36 cellular contexts compared by ENCODE assay signal in the genomic region with DNA sequence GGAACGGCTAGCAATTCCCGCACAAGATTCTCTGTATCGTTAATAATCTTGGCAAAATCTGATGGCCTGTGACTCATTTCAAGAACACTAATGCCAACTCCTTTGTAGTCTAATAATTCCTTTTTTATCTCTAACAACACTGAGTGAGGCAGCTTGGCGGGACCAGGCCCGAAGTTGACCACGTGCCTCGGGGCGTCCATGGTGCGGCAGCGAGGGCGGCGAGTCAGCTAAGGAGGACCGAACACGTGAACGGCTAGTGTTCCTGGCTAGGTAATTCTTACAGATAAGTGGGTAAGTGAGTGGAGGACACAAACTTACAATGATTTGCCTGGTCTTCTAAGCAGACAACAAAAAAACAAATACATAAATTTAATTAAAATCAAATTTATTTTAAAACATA. TPM values are rescaled to one million over a fixed set of nuclear protein-coding genes. Genes with fewer than 3 reads are reported as not detected.
"Had no signal": no experiment of that assay in that cellular context is flagged by ENCODE, and none has a peak within 500 bp of the region (broad histone marks: within the 10 kb centered on the region; RNA-seq: fewer than 3 reads in every experiment).

No MANE protein-coding gene starts in this region.

- H3K4me3 Mint-ChIP-seq: activated B cell treated with CpG ODN at 0.5 μM for 24 hours; activated CD4-positive, alpha-beta memory T cell treated with anti-CD3 and anti-CD28 coated beads for 36 hours; activated CD4-positive, alpha-beta T cell treated with anti-CD3 and anti-CD28 coated beads, Interleukin-2, amount 10 ng/mL, durations not matched to agents 24 days and 14 days; activated CD8-positive, alpha-beta T cell treated with anti-CD3 and anti-CD28 coated beads for 36 hours; activated naive CD4-positive, alpha-beta T cell treated with anti-CD3 and anti-CD28 coated beads, Interleukin-2, amount 10 ng/mL, durations not matched to agents 7 days and 5 days; activated naive CD4-positive, alpha-beta T cell treated with anti-CD3 and anti-CD28 coated beads, Interleukin-2, amount 50 U/mL, for 24 hours; activated naive CD8-positive, alpha-beta T cell; activated naive CD8-positive, alpha-beta T cell treated with anti-CD3 and anti-CD28 coated beads, Interleukin-2, amount 10 ng/mL, durations not matched to agents 7 days and 5 days; activated naive CD8-positive, alpha-beta T cell treated with anti-CD3 and anti-CD28 coated beads, Interleukin-2, amount 50 U/mL, for 24 hours; activated T-cell treated with anti-CD3 and anti-CD28 coated beads, Interleukin-2, amount 50 U/mL, for 24 hours; brain; central memory CD8-positive, alpha-beta T cell; T-helper 1 cell treated with Interleukin-12 subunit alpha and Interleukin-12 subunit beta and Interleukin-4 antibody, amounts not matched to agents 30 μg/mL and 1 μg/mL, for 36 hours; T-helper 2 cell treated with Interferon-gamma antibody and Interleukin-4, amounts not matched to agents 5 μg/mL and 100 μg/mL, for 36 hours had no signal

- H3K27ac ChIP-seq: ascending aorta, cardiac muscle cell, VCaP had no signal

- H3K4me1 Mint-ChIP-seq: activated B cell treated with CpG ODN at 0.5 μM for 24 hours; brain; central memory CD8-positive, alpha-beta T cell had no signal

- H3K4me1 ChIP-seq: ascending aorta had no signal

- H3K36me3 Mint-ChIP-seq: activated CD4-positive, alpha-beta memory T cell treated with anti-CD3 and anti-CD28 coated beads for 36 hours; activated naive CD4-positive, alpha-beta T cell treated with anti-CD3 and anti-CD28 coated beads, Interleukin-2, amount 10 ng/mL, durations not matched to agents 7 days and 5 days; activated naive CD4-positive, alpha-beta T cell treated with anti-CD3 and anti-CD28 coated beads, Interleukin-2, amount 50 U/mL, for 24 hours; activated naive CD8-positive, alpha-beta T cell; brain had no signal

- FAIRE-seq: TTC549 had no signal

- DNase-seq: activated B cell treated with CpG ODN at 0.5 μM for 24 hours; activated CD4-positive, alpha-beta memory T cell treated with anti-CD3 and anti-CD28 coated beads for 36 hours; activated CD4-positive, alpha-beta T cell treated with anti-CD3 and anti-CD28 coated beads for 4 hours; activated CD4-positive, alpha-beta T cell treated with anti-CD3 and anti-CD28 coated beads, Interleukin-2, amount 10 ng/mL, durations not matched to agents 24 days and 14 days; activated CD4-positive, alpha-beta T cell treated with anti-CD3 and anti-CD28 coated beads, Interleukin-2, amount 50 U/mL, for 1 hour; activated CD4-positive, alpha-beta T cell treated with anti-CD3 and anti-CD28 coated beads, Interleukin-2, amount 50 U/mL, for 4 hours; activated CD4-positive, CD25-positive, alpha-beta regulatory T cell treated with anti-CD3 and anti-CD28 coated beads, Interleukin-2, amount 50 U/mL, for 72 hours; activated CD8-positive, alpha-beta memory T cell treated with anti-CD3 and anti-CD28 coated beads, Interleukin-2, amount 50 U/mL, for 48 hours; activated CD8-positive, alpha-beta T cell treated with anti-CD3 and anti-CD28 coated beads for 36 hours; activated effector memory CD4-positive, alpha-beta T cell treated with Interleukin-2 at 50 U/mL for 16 hours; activated gamma-delta T cell; activated naive CD4-positive, alpha-beta T cell treated with anti-CD3 and anti-CD28 coated beads, Interleukin-2, amount 10 ng/mL, durations not matched to agents 7 days and 5 days; activated naive CD4-positive, alpha-beta T cell treated with Interleukin-2 at 50 U/mL for 16 hours; activated naive CD8-positive, alpha-beta T cell treated with anti-CD3 and anti-CD28 coated beads, Interleukin-2, amount 10 ng/mL, durations not matched to agents 7 days and 5 days; activated naive CD8-positive, alpha-beta T cell treated with anti-CD3 and anti-CD28 coated beads, Interleukin-2, amount 50 U/mL, for 24 hours; activated T-cell treated with anti-CD3 and anti-CD28 coated beads, Interleukin-2, amount 50 U/mL, for 24 hours; activated T-cell treated with anti-CD3 and anti-CD28 coated beads, Interleukin-2, amount 50 U/mL, for 48 hours; amygdala; anterior cingulate cortex; cerebellar nuclear complex; T-helper 1 cell; T-helper 2 cell; T-helper 9 cell had no signal

- H3K27me3 ChIP-seq: ascending aorta, cardiac muscle cell had no signal

- ATAC-seq: activated CD8-positive, alpha-beta T cell treated with anti-CD3 and anti-CD28 coated beads for 36 hours; activated naive CD8-positive, alpha-beta T cell treated with anti-CD3 and anti-CD28 coated beads, Interleukin-2, amount 50 U/mL, for 24 hours had no signal

- H3K36me3 ChIP-seq: ascending aorta, cardiac muscle cell had no signal

- H3K27me3 Mint-ChIP-seq: activated B cell treated with CpG ODN at 0.5 μM for 24 hours; activated CD4-positive, alpha-beta memory T cell treated with anti-CD3 and anti-CD28 coated beads for 36 hours; activated CD4-positive, alpha-beta T cell treated with anti-CD3 and anti-CD28 coated beads, Interleukin-2, amount 10 ng/mL, durations not matched to agents 24 days and 14 days; activated CD8-positive, alpha-beta T cell treated with anti-CD3 and anti-CD28 coated beads for 36 hours; activated naive CD4-positive, alpha-beta T cell treated with anti-CD3 and anti-CD28 coated beads, Interleukin-2, amount 10 ng/mL, durations not matched to agents 7 days and 5 days; activated naive CD4-positive, alpha-beta T cell treated with anti-CD3 and anti-CD28 coated beads, Interleukin-2, amount 50 U/mL, for 24 hours; activated naive CD8-positive, alpha-beta T cell; activated naive CD8-positive, alpha-beta T cell treated with anti-CD3 and anti-CD28 coated beads, Interleukin-2, amount 50 U/mL, for 24 hours; activated T-cell treated with anti-CD3 and anti-CD28 coated beads, Interleukin-2, amount 50 U/mL, for 24 hours; brain; central memory CD8-positive, alpha-beta T cell had no signal

- H3K4me3 ChIP-seq: ascending aorta, cardiac muscle cell had no signal

- H3K27ac Mint-ChIP-seq: activated B cell treated with CpG ODN at 0.5 μM for 24 hours; activated CD4-positive, alpha-beta memory T cell treated with anti-CD3 and anti-CD28 coated beads for 36 hours; activated CD4-positive, alpha-beta T cell treated with anti-CD3 and anti-CD28 coated beads, Interleukin-2, amount 10 ng/mL, durations not matched to agents 24 days and 14 days; activated CD8-positive, alpha-beta T cell treated with anti-CD3 and anti-CD28 coated beads for 36 hours; activated naive CD4-positive, alpha-beta T cell treated with anti-CD3 and anti-CD28 coated beads, Interleukin-2, amount 10 ng/mL, durations not matched to agents 7 days and 5 days; activated naive CD4-positive, alpha-beta T cell treated with anti-CD3 and anti-CD28 coated beads, Interleukin-2, amount 50 U/mL, for 24 hours; activated naive CD8-positive, alpha-beta T cell; activated naive CD8-positive, alpha-beta T cell treated with anti-CD3 and anti-CD28 coated beads, Interleukin-2, amount 10 ng/mL, durations not matched to agents 7 days and 5 days; activated naive CD8-positive, alpha-beta T cell treated with anti-CD3 and anti-CD28 coated beads, Interleukin-2, amount 50 U/mL, for 24 hours; activated T-cell treated with anti-CD3 and anti-CD28 coated beads, Interleukin-2, amount 50 U/mL, for 24 hours; activated T-helper 2 cell treated with anti-CD3 and anti-CD28 coated beads, Interferon-gamma antibody, Interleukin-2, Interleukin-4, amounts not matched to agents 10 μg/mL and 5 μg/mL and 100 μg/mL, durations not matched to agents 14 hours and 24 hours and 36 hours; brain; T-helper 1 cell treated with Interleukin-12 subunit alpha and Interleukin-12 subunit beta and Interleukin-4 antibody, amounts not matched to agents 30 μg/mL and 1 μg/mL, for 36 hours; T-helper 2 cell treated with Interferon-gamma antibody and Interleukin-4, amounts not matched to agents 5 μg/mL and 100 μg/mL, for 36 hours had no signal

RNA-seq across cellular contexts. Expression of a gene that starts 49.3 kb away (rescaled TPM):
- total RNA-seq: activated B cell treated with CpG ODN at 0.5 μM for 24 hours; activated CD4-positive, alpha-beta memory T cell treated with anti-CD3 and anti-CD28 coated beads for 36 hours; activated CD4-positive, alpha-beta T cell treated with anti-CD3 and anti-CD28 coated beads, Interleukin-2, amount 10 ng/mL, durations not matched to agents 24 days and 14 days; activated CD8-positive, alpha-beta memory T cell treated with anti-CD3 and anti-CD28 coated beads for 36 hours; activated CD8-positive, alpha-beta T cell treated with anti-CD3 and anti-CD28 coated beads for 36 hours; activated naive CD8-positive, alpha-beta T cell treated with anti-CD3 and anti-CD28 coated beads, Interleukin-2, amount 10 ng/mL, durations not matched to agents 7 days and 5 days; activated T-helper 2 cell treated with anti-CD3 and anti-CD28 coated beads, Interferon-gamma antibody, Interleukin-2, Interleukin-4, amounts not matched to agents 10 μg/mL and 5 μg/mL and 100 μg/mL, durations not matched to agents 14 hours and 24 hours and 36 hours; bronchial epithelial cell had no signal
